ENCODE assay signal across 9 cellular contexts in genomic region chr2:64748561-64748960, GRCh38.
A peak's percentile ranks its signal among the peaks of the same experiment; 100 is the strongest.
DNase-seq lines count a peak whose midpoint lies in the region; ATAC-seq and TF ChIP-seq lines count a peak whose summit lies in the region.
"Had no signal": no experiment of that assay in that cellular context is flagged by ENCODE, and none has a peak within 500 bp of the region (broad histone marks: within the 10 kb centered on the region; RNA-seq: fewer than 3 reads in every experiment).

No MANE protein-coding gene starts in this region.

- intact Hi-C loops in lower lobe of right lung (cut with DNase I): no loop called here

- H3K4me1 ChIP-seq in lower lobe of right lung (peaks cover 10% of the 10 kb centered on the region), thoracic aorta (ENCODE audit: control insufficient read depth in 1 of 2, low read depth in 2 of 2) (peaks cover 15 to 29% of the 10 kb centered on the region in 2 donors)

- peak overlapping the region; percentile 94 for H3K4me3 Mint-ChIP-seq in activated naive CD8-positive, alpha-beta T cell treated with anti-CD3 and anti-CD28 coated beads for 36 hours

- peak overlapping the region; percentile 95 for H3K27ac ChIP-seq in lower lobe of right lung
- peak overlapping the region; percentile 96 to 98 for H3K27ac ChIP-seq in thoracic aorta

- H3K36me3 ChIP-seq in lower lobe of right lung (no peaks in the 10 kb centered on the region), thoracic aorta (no peaks in the 10 kb centered on the region)

- H3K9me3 Mint-ChIP-seq in activated naive CD8-positive, alpha-beta T cell treated with anti-CD3 and anti-CD28 coated beads for 36 hours: no peaks in the 10 kb centered on the region

- H3K27me3 ChIP-seq in lower lobe of right lung (ENCODE audit: low read depth) (no peaks in the 10 kb centered on the region), thoracic aorta (replicated peaks; ENCODE audit: insufficient read depth) (no peaks in the 10 kb centered on the region)

- H3K27me3 Mint-ChIP-seq in activated naive CD8-positive, alpha-beta T cell treated with anti-CD3 and anti-CD28 coated beads for 36 hours: no peaks in the 10 kb centered on the region

- peaks cover 29% of the 10 kb centered on the region for H3K4me1 Mint-ChIP-seq in activated naive CD8-positive, alpha-beta T cell treated with anti-CD3 and anti-CD28 coated beads for 36 hours

- peak overlapping the region; percentile 97 for H3K27ac Mint-ChIP-seq in activated naive CD8-positive, alpha-beta T cell treated with anti-CD3 and anti-CD28 coated beads for 36 hours

- H3K36me3 Mint-ChIP-seq in activated naive CD8-positive, alpha-beta T cell treated with anti-CD3 and anti-CD28 coated beads for 36 hours: no peaks in the 10 kb centered on the region

- H3K4me3 ChIP-seq in lower lobe of right lung (peak overlapping the region; percentile 70), thoracic aorta (peak overlapping the region; percentile 99)

- TF ChIP-seq CTCF in lower lobe of right lung (IDR thresholded peaks at IDR 0.05) (no peak), thoracic aorta (IDR thresholded peaks at IDR 0.05) (no peak)

- DNase-seq in activated T-cell treated with anti-CD3 and anti-CD28 coated beads for 48 hours (ENCODE audit: low read depth) (peak; percentile 10), activated T-cell treated with anti-CD3 and anti-CD28 coated beads for 4 hours (no peak), lower lobe of right lung (no peak), thoracic aorta (ENCODE audit: low spot score) (no peak), ureter (ENCODE audit: low spot score) (no peak)
- DNase-seq in activated naive CD8-positive, alpha-beta T cell treated with anti-CD3 and anti-CD28 coated beads for 36 hours: peak; percentile 56
- DNase-seq: amniotic stem cell had no signal

- ATAC-seq in lower lobe of right lung: no peak
- ATAC-seq in thoracic aorta (ENCODE audit: insufficient number of reproducible peaks, low FRiP score, low read depth): no peak
- ATAC-seq in HG03135 (IDR thresholded peaks at IDR 0.05; ENCODE audit: unreplicated experiment): no peak
- no peak for ATAC-seq in GM19351 (IDR thresholded peaks at IDR 0.05; ENCODE audit: unreplicated experiment)

- H3K9me3 ChIP-seq in lower lobe of right lung (no peaks in the 10 kb centered on the region), thoracic aorta (no peaks in the 10 kb centered on the region)

Comparison
In these comparisons a context has a peak if more than half of its experiments do, and no peak if none do; other contexts are left out.
1. DNase-seq: peak in activated T-cell treated with anti-CD3 and anti-CD28 coated beads for 48 hours (single experiment) and activated naive CD8-positive, alpha-beta T cell treated with anti-CD3 and anti-CD28 coated beads for 36 hours (single experiment); none in activated T-cell treated with anti-CD3 and anti-CD28 coated beads for 4 hours (single experiment), lower lobe of right lung (single experiment), thoracic aorta (single experiment) and ureter (single experiment).